8 cellular contexts compared by ENCODE assay signal in the genomic region with DNA sequence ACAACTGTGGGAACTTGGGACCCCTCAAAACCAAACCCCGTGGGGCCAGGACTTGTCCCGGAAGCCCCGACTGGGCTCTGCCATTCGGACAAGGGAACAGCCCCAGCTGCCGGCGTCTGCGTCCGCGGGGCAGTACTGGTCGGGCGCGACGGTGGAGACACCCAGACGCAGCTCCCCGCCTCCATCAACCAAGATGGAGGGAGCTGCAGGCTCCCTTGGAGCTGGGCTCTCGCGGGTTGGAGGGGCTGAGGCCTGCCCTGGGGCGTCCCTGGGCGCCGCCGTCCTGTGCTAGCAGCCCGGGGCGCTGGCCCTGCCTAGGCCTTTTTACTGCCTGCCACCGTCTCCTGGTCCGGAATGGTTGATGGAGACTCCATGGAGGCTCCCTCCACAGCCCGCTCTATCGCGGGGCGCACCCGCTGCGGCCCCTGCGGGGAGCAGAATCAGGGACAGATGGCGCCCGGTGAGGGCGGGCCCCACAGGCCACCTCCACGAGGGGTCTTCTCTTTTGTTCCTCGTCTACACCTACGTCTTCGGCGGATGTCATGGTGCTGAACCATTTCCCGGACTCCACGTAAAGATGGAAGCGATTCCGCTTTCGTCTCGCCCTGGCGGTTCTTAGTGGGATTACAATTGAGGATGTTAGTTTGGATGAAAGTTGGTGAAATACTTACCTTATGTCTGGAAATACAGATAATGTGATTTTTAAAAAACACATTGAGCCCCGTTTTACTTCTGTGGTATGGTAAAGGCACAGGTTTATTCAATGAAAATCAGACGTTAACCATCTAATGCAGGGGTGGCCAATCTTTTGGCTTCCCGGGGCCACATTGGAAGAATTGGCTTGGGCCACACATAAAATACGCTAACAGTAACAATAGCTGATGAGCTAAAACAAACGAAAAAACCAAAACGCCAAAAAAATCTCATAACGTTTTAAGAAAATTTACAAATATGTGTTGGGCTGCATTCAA. TPM values are rescaled to one million over a fixed set of nuclear protein-coding genes. Genes with fewer than 3 reads are reported as not detected.
DNase-seq lines count a peak whose midpoint lies in the region; ATAC-seq, FAIRE-seq and TF ChIP-seq lines count a peak whose summit lies in the region.

No MANE protein-coding gene starts in this region.

- peak overlapping the region; percentile 89 for H3K27ac ChIP-seq in keratinocyte (ENCODE audit: control insufficient read depth, insufficient read depth, low read length)

- H3K36me3 ChIP-seq in keratinocyte (ENCODE audit: control insufficient read depth in 2 of 2, extremely low read depth in 1 of 2, insufficient read depth in 2 of 2, low read length in 2 of 2) = no peaks in the 10 kb centered on the region

- peak overlapping the region; percentile 92 for H3K9ac ChIP-seq in keratinocyte (ENCODE audit: control insufficient read depth, extremely low read depth, insufficient read depth, low read length)

- no peaks in the 10 kb centered on the region; the same call in 1 of the 2 replicates for H3K36me3 Mint-ChIP-seq in WTC11

- peak overlapping the region; percentile 85 for H2AFZ ChIP-seq in keratinocyte (ENCODE audit: control insufficient read depth, low read length)

- TF ChIP-seq CTCF in WTC11 (IDR thresholded peaks at IDR 0.05) = peak; percentile 70
- TF ChIP-seq CTCF in keratinocyte (optimal IDR thresholded peaks at IDR 0.05 in 1 of 3, IDR thresholded peaks at IDR 0.05 in 1 of 3, conservative IDR thresholded peaks at IDR 0.05 in 1 of 3; ENCODE audit: extremely low read depth in 1 of 3, insufficient read depth in 2 of 3, low read length in 3 of 3) = peak; percentile 58 to 68 (median 64)

- peak overlapping the region; percentile 82 for H3K4me2 ChIP-seq in keratinocyte (ENCODE audit: control insufficient read depth, extremely low read depth, insufficient read depth, low read depth, low read length)

- H3K9me1 ChIP-seq in keratinocyte (ENCODE audit: control insufficient read depth, extremely low read depth, insufficient read depth, low read length) = no peaks in the 10 kb centered on the region

- CTCF ChIA-PET in WTC11 (lab: Charles Lee) = interaction anchor here (0.5 to 2.4 kb wide), 16 partner anchors 9 to 231 kb away, joined by 3 to 9 read pairs (median 4); a partner anchor contains a TSS

- ATAC-seq in HG02870 (IDR thresholded peaks at IDR 0.05; ENCODE audit: unreplicated experiment) (peak; percentile 12), WTC11 (peak; percentile 9)

- no peaks in the 10 kb centered on the region for H3K9me3 ChIP-seq in keratinocyte (ENCODE audit: control insufficient read depth, low read depth, low read length)

- FAIRE-seq in keratinocyte (lab: Jason Lieb, UNC) = no peak

- peak overlapping the region; percentile 78 for H3K27ac Mint-ChIP-seq in WTC11

- H3K4me3 ChIP-seq in keratinocyte (ENCODE audit: control insufficient read depth in 2 of 3, extremely low read depth in 1 of 3, insufficient read depth in 2 of 3, low read depth in 1 of 3, low read length in 3 of 3) = peak overlapping the region; percentile 69 to 73 (median 71)

- H3K4me1 ChIP-seq in keratinocyte (ENCODE audit: control insufficient read depth, extremely low read depth, insufficient read depth, low read length) = peaks cover 20% of the 10 kb centered on the region

- H3K27me3 ChIP-seq in keratinocyte (ENCODE audit: control insufficient read depth, extremely low read depth, insufficient read depth, low read length) = no peaks in the 10 kb centered on the region

- no peaks in the 10 kb centered on the region for H3K9me3 Mint-ChIP-seq in WTC11

- no peaks in the 10 kb centered on the region; the same call in 1 of the 2 replicates for H3K27me3 Mint-ChIP-seq in WTC11 (ENCODE audit: low read depth)

- H4K20me1 ChIP-seq in keratinocyte (ENCODE audit: control insufficient read depth, extremely low read depth, insufficient read depth, low read length) = no peaks in the 10 kb centered on the region

- dilution Hi-C loops in keratinocyte (cut with MboI; ENCODE audit: extremely low pct_ligation_motif_present, low sequenced_read_pairs) = no loop called here

- H3K4me1 Mint-ChIP-seq in WTC11 = peaks cover 24% of the 10 kb centered on the region

- POLR2A ChIA-PET in WTC11 (lab: Charles Lee) = interaction anchor here (0.7 to 2.7 kb wide), 6 partner anchors 10 to 95 kb away, joined by 3 to 7 read pairs (median 4); a partner anchor contains a TSS

- peaks cover 23% of the 10 kb centered on the region for H3K79me2 ChIP-seq in keratinocyte (ENCODE audit: control insufficient read depth, insufficient read depth, low read length)

- DNase-seq in NCI-H1436 (lab: John Stamatoyannopoulos, UW) = peak; percentile 58
- DNase-seq in NCI-H1436 treated with DMSO at 0.1 percent for 48 hours (lab: John Stamatoyannopoulos, UW) = no peak
- DNase-seq in NCI-H2107 (lab: John Stamatoyannopoulos, UW) = peak; percentile 43
- peak; percentile 65 for DNase-seq in WTC11 (ENCODE audit: low spot score)
- peak; percentile 76 for DNase-seq in central memory CD4-positive, alpha-beta T cell
- DNase-seq in keratinocyte (ENCODE audit: low read depth, low spot score) = no peak
- DNase-seq in stimulated activated CD4-positive, alpha-beta T cell treated with anti-CD3 and anti-CD28 coated beads, Interleukin-12 subunit alpha, Interleukin-12 subunit beta, amount 100 ng/mL, for 48 hours (ENCODE audit: low read depth in 2 of 3, low spot score in 1 of 3) = peak; percentile 59 to 77 (median 67)

- peak overlapping the region; percentile 96 for H3K4me3 Mint-ChIP-seq in WTC11

TF ChIP-seq in WTC11, 78 proteins besides CTCF, POLR2A, EP300 and RAD21:
- TF ChIP-seq ZBTB21 (CRISPR knock-in tag; IDR thresholded peaks at IDR 0.05; ENCODE audit: borderline replicate concordance) (no peak), GTF2I (CRISPR knock-in tag; conservative IDR thresholded peaks at IDR 0.05) (peak; percentile 46; the same call in 1 of the 2 replicates), ZNF423 (CRISPR knock-in tag; IDR thresholded peaks at IDR 0.05) (peak; percentile 70)
- TF ChIP-seq, protein P1, sequence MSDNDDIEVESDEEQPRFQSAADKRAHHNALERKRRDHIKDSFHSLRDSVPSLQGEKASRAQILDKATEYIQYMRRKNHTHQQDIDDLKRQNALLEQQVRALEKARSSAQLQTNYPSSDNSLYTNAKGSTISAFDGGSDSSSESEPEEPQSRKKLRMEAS (CRISPR knock-in tag; IDR thresholded peaks at IDR 0.05) = peak; percentile 53

RNA-seq across cellular contexts. Expression of a gene that starts 1.2 kb away (rescaled TPM):
- total RNA-seq in WTC11 (2021) = 10.1 to 10.7 TPM (median 10.3 TPM) in 3 replicates
- polyA plus RNA-seq in keratinocyte = 9.0 to 15.4 TPM (median 10.9 TPM) in 3 replicates
- polyA plus RNA-seq in keratinocyte (2011; ENCODE audit: low read depth) = 42.8 TPM
- polyA plus RNA-seq in keratinocyte (2011; cell fraction: cytosol; rRNA removed) = 6.3 and 13.7 TPM in 2 replicates
- 17.9 and 21.1 TPM in 2 replicates for polyA plus RNA-seq in keratinocyte (2011; cell fraction: nucleus; rRNA removed)
- polyA plus RNA-seq in keratinocyte (2012; ENCODE audit: low replicate concordance) = 7.8 and 11.8 TPM in 2 replicates
- polyA minus RNA-seq in keratinocyte = 0.59 to 10.1 TPM (median 6.5 TPM) in 3 replicates
- polyA minus RNA-seq in keratinocyte (2011; cell fraction: cytosol; rRNA and poly(A)+ RNA removed) = 3.1 TPM
- 5.7 and 12.8 TPM in 2 replicates for polyA minus RNA-seq in keratinocyte (2011; cell fraction: nucleus; rRNA and poly(A)+ RNA removed)

Comparison
In these comparisons a context has a peak if more than half of its experiments do, and no peak if none do; other contexts are left out.
1. DNase-seq: peak in NCI-H1436 (single experiment), NCI-H2107 (single experiment), WTC11 (single experiment), central memory CD4-positive, alpha-beta T cell (single experiment) and stimulated activated CD4-positive, alpha-beta T cell treated with anti-CD3 and anti-CD28 coated beads, Interleukin-12 subunit alpha, Interleukin-12 subunit beta, amount 100 ng/mL, for 48 hours (3 of 3); none in NCI-H1436 treated with DMSO at 0.1 percent for 48 hours (single experiment) and keratinocyte (single experiment).